ENCODE assay signal across 1 cellular context in the genomic region with DNA sequence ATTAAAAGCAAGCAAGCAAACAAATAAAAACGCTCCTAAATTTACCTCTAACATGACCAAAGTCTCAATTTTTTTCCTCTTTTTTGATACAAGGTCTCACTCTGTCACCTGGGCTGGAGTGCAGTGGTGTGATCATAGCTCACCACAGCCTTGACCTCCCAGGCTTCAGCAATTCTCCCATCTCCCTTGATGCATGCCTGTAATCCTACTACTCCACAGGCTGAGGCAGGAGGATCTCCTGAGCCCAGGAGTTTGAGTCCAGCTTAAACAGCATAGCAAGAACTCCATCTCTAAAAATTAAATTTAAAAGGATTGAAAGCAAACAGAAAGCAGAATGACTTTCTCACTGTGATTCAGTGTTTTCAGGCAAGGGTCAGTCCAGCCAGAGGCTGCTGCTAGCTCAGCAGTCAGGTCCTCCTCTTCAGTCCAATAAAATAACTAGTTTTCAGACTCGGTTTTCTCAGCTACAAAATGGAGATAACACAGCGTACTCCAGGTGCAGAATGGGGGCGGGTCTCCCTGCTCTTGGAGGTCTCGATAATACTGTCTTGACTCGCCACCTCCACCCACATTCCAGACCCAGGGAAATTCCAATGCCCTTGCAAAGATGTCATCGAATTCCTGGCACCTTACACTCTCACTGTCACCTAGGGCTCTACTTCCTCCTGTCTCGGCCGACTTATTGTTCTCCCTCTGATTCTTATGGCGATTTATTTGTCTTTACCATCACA.
TF ChIP-seq lines count a peak whose summit lies in the region.

No MANE protein-coding gene starts in this region.

TF ChIP-seq in GM23338, 12 proteins besides CTCF, POLR2A, EP300 and RAD21 (continued from another document):
- TF ChIP-seq, protein P1, sequence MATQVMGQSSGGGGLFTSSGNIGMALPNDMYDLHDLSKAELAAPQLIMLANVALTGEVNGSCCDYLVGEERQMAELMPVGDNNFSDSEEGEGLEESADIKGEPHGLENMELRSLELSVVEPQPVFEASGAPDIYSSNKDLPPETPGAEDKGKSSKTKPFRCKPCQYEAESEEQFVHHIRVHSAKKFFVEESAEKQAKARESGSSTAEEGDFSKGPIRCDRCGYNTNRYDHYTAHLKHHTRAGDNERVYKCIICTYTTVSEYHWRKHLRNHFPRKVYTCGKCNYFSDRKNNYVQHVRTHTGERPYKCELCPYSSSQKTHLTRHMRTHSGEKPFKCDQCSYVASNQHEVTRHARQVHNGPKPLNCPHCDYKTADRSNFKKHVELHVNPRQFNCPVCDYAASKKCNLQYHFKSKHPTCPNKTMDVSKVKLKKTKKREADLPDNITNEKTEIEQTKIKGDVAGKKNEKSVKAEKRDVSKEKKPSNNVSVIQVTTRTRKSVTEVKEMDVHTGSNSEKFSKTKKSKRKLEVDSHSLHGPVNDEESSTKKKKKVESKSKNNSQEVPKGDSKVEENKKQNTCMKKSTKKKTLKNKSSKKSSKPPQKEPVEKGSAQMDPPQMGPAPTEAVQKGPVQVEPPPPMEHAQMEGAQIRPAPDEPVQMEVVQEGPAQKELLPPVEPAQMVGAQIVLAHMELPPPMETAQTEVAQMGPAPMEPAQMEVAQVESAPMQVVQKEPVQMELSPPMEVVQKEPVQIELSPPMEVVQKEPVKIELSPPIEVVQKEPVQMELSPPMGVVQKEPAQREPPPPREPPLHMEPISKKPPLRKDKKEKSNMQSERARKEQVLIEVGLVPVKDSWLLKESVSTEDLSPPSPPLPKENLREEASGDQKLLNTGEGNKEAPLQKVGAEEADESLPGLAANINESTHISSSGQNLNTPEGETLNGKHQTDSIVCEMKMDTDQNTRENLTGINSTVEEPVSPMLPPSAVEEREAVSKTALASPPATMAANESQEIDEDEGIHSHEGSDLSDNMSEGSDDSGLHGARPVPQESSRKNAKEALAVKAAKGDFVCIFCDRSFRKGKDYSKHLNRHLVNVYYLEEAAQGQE (IDR thresholded peaks at IDR 0.05; ENCODE audit: unreplicated experiment): no peak
- TF ChIP-seq, protein P2, sequence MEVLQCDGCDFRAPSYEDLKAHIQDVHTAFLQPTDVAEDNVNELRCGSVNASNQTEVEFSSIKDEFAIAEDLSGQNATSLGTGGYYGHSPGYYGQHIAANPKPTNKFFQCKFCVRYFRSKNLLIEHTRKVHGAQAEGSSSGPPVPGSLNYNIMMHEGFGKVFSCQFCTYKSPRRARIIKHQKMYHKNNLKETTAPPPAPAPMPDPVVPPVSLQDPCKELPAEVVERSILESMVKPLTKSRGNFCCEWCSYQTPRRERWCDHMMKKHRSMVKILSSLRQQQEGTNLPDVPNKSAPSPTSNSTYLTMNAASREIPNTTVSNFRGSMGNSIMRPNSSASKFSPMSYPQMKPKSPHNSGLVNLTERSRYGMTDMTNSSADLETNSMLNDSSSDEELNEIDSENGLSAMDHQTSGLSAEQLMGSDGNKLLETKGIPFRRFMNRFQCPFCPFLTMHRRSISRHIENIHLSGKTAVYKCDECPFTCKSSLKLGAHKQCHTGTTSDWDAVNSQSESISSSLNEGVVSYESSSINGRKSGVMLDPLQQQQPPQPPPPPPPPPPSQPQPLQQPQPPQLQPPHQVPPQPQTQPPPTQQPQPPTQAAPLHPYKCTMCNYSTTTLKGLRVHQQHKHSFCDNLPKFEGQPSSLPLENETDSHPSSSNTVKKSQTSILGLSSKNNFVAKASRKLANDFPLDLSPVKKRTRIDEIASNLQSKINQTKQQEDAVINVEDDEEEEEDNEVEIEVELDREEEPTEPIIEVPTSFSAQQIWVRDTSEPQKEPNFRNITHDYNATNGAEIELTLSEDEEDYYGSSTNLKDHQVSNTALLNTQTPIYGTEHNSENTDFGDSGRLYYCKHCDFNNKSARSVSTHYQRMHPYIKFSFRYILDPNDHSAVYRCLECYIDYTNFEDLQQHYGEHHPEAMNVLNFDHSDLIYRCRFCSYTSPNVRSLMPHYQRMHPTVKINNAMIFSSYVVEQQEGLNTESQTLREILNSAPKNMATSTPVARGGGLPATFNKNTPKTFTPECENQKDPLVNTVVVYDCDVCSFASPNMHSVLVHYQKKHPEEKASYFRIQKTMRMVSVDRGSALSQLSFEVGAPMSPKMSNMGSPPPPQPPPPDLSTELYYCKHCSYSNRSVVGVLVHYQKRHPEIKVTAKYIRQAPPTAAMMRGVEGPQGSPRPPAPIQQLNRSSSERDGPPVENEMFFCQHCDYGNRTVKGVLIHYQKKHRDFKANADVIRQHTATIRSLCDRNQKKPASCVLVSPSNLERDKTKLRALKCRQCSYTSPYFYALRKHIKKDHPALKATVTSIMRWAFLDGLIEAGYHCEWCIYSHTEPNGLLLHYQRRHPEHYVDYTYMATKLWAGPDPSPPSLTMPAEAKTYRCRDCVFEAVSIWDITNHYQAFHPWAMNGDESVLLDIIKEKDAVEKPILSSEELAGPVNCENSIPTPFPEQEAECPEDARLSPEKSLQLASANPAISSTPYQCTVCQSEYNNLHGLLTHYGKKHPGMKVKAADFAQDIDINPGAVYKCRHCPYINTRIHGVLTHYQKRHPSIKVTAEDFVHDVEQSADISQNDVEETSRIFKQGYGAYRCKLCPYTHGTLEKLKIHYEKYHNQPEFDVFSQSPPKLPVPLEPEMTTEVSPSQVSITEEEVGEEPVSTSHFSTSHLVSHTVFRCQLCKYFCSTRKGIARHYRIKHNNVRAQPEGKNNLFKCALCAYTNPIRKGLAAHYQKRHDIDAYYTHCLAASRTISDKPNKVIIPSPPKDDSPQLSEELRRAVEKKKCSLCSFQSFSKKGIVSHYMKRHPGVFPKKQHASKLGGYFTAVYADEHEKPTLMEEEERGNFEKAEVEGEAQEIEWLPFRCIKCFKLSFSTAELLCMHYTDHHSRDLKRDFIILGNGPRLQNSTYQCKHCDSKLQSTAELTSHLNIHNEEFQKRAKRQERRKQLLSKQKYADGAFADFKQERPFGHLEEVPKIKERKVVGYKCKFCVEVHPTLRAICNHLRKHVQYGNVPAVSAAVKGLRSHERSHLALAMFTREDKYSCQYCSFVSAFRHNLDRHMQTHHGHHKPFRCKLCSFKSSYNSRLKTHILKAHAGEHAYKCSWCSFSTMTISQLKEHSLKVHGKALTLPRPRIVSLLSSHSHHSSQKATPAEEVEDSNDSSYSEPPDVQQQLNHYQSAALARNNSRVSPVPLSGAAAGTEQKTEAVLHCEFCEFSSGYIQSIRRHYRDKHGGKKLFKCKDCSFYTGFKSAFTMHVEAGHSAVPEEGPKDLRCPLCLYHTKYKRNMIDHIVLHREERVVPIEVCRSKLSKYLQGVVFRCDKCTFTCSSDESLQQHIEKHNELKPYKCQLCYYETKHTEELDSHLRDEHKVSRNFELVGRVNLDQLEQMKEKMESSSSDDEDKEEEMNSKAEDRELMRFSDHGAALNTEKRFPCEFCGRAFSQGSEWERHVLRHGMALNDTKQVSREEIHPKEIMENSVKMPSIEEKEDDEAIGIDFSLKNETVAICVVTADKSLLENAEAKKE (CRISPR knock-in tag; IDR thresholded peaks at IDR 0.05): no peak
TF ChIP-seq in GM23338: peak in this region for 0.
